ENCODE assay signal across 8 cellular contexts in genomic region chr22:28882545-28882877, GRCh38. TPM values are rescaled to one million over a fixed set of nuclear protein-coding genes. Genes with fewer than 3 reads are reported as not detected.
DNase-seq lines count a peak whose midpoint lies in the region; ATAC-seq and TF ChIP-seq lines count a peak whose summit lies in the region.

No MANE protein-coding gene starts in this region.

- H3K27ac ChIP-seq in OCI-LY1 (ENCODE audit: low read depth, low read length, poor library complexity, severe bottlenecking) (no peak overlapping the region), mesenchymal stem cell (ENCODE audit: low read length, poor library complexity, severe bottlenecking) (no peak overlapping the region)

- no peaks in the 10 kb centered on the region for H3K9me2 ChIP-seq in OCI-LY1 (ENCODE audit: low read depth, low read length)

- peaks cover 29% of the 10 kb centered on the region for H3K4me1 Mint-ChIP-seq in type B pancreatic cell (ENCODE audit: unreplicated experiment)

- no peak overlapping the region for H3K14ac ChIP-seq in mesenchymal stem cell (ENCODE audit: low read length in 2 of 2)

- H3K9me3 Mint-ChIP-seq in type B pancreatic cell: no peaks in the 10 kb centered on the region

- no peak overlapping the region for H2BK12ac ChIP-seq in mesenchymal stem cell (ENCODE audit: low read length in 2 of 2)

- H3K4me3 Mint-ChIP-seq in type B pancreatic cell: peak overlapping the region; percentile 90

- H3K4me2 ChIP-seq in OCI-LY1 (ENCODE audit: low read length) (peak overlapping the region; percentile 62), mesenchymal stem cell (ENCODE audit: low read length, poor library complexity, severe bottlenecking) (peak overlapping the region; percentile 97)

- H2BK15ac ChIP-seq in mesenchymal stem cell (ENCODE audit: low read depth, poor library complexity, severe bottlenecking): peak overlapping the region; percentile 26

- H3K27ac Mint-ChIP-seq in type B pancreatic cell: peak overlapping the region; percentile 73

- no peak overlapping the region for H2BK120ac ChIP-seq in mesenchymal stem cell (ENCODE audit: low read depth, low read length)

- H2AK5ac ChIP-seq in mesenchymal stem cell (ENCODE audit: low read length, severe bottlenecking): peak overlapping the region; percentile 10

- no peaks in the 10 kb centered on the region for H3K27me3 Mint-ChIP-seq in type B pancreatic cell

- no peaks in the 10 kb centered on the region for H3K36me3 Mint-ChIP-seq in type B pancreatic cell

- H3K27me3 ChIP-seq in OCI-LY1 (ENCODE audit: insufficient read depth, low read length): peaks cover 14% of the 10 kb centered on the region; the same call in 1 of the 2 replicates
- H3K27me3 ChIP-seq in mesenchymal stem cell (ENCODE audit: control insufficient read depth in 1 of 2, insufficient read depth in 1 of 2, low read length in 2 of 2): no peaks in the 10 kb centered on the region

- H3K23ac ChIP-seq in mesenchymal stem cell (ENCODE audit: low read length in 2 of 2): no peak overlapping the region

- H2BK5ac ChIP-seq in mesenchymal stem cell (ENCODE audit: low read depth, low read length, poor library complexity, severe bottlenecking): no peak overlapping the region

- 26% methylated on average over 5 of the region's 5 CpGs for WGBS in mesenchymal stem cell

- H4K91ac ChIP-seq in mesenchymal stem cell (ENCODE audit: low read length): no peak overlapping the region

- no peak for ATAC-seq in GM18520 (IDR thresholded peaks at IDR 0.05; ENCODE audit: unreplicated experiment)

- H3K79me2 ChIP-seq in OCI-LY1 (ENCODE audit: insufficient read depth, low read length): no peaks in the 10 kb centered on the region

- no peaks in the 10 kb centered on the region for H3F3A ChIP-seq in OCI-LY1 (ENCODE audit: insufficient read depth, low read length)

- H3K18ac ChIP-seq in mesenchymal stem cell (ENCODE audit: low read depth in 1 of 2, low read length in 2 of 2): peak overlapping the region in 1 of 2 experiments; percentile 37

- peak overlapping the region; percentile 54 for H3K4me3 ChIP-seq in OCI-LY1 (ENCODE audit: low read depth, low read length, poor library complexity, severe bottlenecking)
- H3K4me3 ChIP-seq in mesenchymal stem cell (ENCODE audit: insufficient read depth in 1 of 2, low read depth in 1 of 2, low read length in 2 of 2): peak overlapping the region; percentile 67 to 85

- H2AFZ ChIP-seq in OCI-LY1 (ENCODE audit: low read length) (no peak overlapping the region), mesenchymal stem cell (ENCODE audit: low read depth, low read length) (peak overlapping the region; percentile 78)

- peak overlapping the region; percentile 84 for H4K8ac ChIP-seq in mesenchymal stem cell (ENCODE audit: low read length)

- H3K4me1 ChIP-seq in OCI-LY1 (ENCODE audit: insufficient read depth, low read length, severe bottlenecking) (peaks cover 6% of the 10 kb centered on the region), mesenchymal stem cell (ENCODE audit: control insufficient read depth, insufficient read depth, low read depth, low read length) (peaks cover 11% of the 10 kb centered on the region)

- DNase-seq in EH (ENCODE audit: low read depth) (peak; percentile 43), cerebellar cortex (ENCODE audit: low spot score) (peak; percentile 59), mesenchymal stem cell (peak; percentile 44), type B pancreatic cell (ENCODE audit: extremely low spot score, unreplicated experiment) (no peak), middle frontal gyrus (ENCODE audit: extremely low spot score, low spot score) (no peak), H4 (ENCODE audit: low spot score) (no peak)

- H3K9ac ChIP-seq in OCI-LY1 (ENCODE audit: low read length) (peak overlapping the region; percentile 37; the same call in 1 of the 2 replicates), mesenchymal stem cell (ENCODE audit: low read length) (peak overlapping the region; percentile 65)

- H3K36me3 ChIP-seq in OCI-LY1 (ENCODE audit: insufficient read depth, low read length) (no peaks in the 10 kb centered on the region), mesenchymal stem cell (ENCODE audit: control insufficient read depth in 1 of 2, insufficient read depth in 2 of 2, low read depth in 1 of 2, low read length in 2 of 2) (no peaks in the 10 kb centered on the region)

- H3K4ac ChIP-seq in mesenchymal stem cell (ENCODE audit: low read depth in 1 of 2, low read length in 2 of 2): no peak overlapping the region

- TF ChIP-seq CTCF in OCI-LY1 (IDR thresholded peaks at IDR 0.05; ENCODE audit: low read length): no peak
- no peak for TF ChIP-seq CTCF in type B pancreatic cell (conservative IDR thresholded peaks at IDR 0.05)

- H4K20me1 ChIP-seq in OCI-LY1 (ENCODE audit: insufficient read depth, low read length): no peaks in the 10 kb centered on the region

- H3K9me3 ChIP-seq in OCI-LY1 (ENCODE audit: low read length) (no peaks in the 10 kb centered on the region), mesenchymal stem cell (ENCODE audit: control insufficient read depth, low read length) (no peaks in the 10 kb centered on the region)

- peaks cover 10% of the 10 kb centered on the region for H3K79me1 ChIP-seq in mesenchymal stem cell (replicated peaks; ENCODE audit: low read length, poor library complexity, severe bottlenecking)

RNA-seq across cellular contexts. Expression of gene ZNRF3, which starts 0.9 kb away (rescaled TPM):
- 1.8 TPM for polyA plus RNA-seq in mesenchymal stem cell (2013, experiment 1 of 2)
- polyA plus RNA-seq in mesenchymal stem cell (2013, experiment 2 of 2): 2.0 TPM
- 17.9 and 23.1 TPM in 2 replicates for total RNA-seq in type B pancreatic cell (ENCODE audit: low replicate concordance)
- 1.8 and 2.6 TPM in 2 replicates for total RNA-seq in H4 (2014; rRNA removed; shearing (Covaris generic))

Comparison
In these comparisons a context has a peak if more than half of its experiments do, and no peak if none do; other contexts are left out.
1. DNase-seq: peak in EH (single experiment), cerebellar cortex (single experiment) and mesenchymal stem cell (single experiment); none in type B pancreatic cell (single experiment), middle frontal gyrus (single experiment) and H4 (single experiment).